Comparison of ENCODE assay signal across 8 cellular contexts in the genomic region with DNA sequence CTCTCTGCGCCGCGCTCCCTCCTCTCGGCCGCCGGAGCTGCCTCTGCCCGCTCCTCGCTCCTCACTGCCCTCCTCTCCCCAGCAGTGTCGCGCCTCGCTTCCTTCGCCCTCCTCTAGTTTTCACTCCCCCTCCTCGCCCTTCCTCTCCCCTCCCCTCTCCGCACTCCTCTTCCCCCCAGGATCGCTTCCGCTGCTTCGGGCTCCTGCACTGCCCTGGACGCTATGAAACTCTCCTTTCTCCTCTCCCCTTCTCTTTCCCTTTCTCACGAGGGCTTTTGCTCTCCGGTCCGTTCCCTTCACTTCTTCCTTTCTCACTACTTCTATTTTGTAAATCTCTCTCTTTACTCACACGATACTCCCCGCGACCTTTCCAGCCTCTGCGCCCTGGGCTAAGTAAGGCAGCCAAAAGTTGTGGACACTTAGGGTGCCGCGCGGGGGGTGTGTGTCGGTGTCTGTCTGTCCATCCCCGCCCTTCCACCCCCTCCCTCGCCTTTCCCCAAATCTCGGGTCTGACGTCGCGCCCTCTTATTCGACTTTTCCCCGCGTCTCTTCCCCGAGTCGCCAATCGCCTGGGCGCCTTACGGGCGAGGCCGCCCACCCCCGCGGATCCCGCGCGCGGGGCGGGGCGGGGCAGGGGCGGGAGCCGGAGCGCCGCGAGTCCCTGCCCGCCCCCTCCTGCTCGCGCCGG. TPM values are rescaled to one million over a fixed set of nuclear protein-coding genes. Genes with fewer than 3 reads are reported as not detected.
DNase-seq lines count a peak whose midpoint lies in the region; ATAC-seq and TF ChIP-seq lines count a peak whose summit lies in the region.

A gene (minus strand): TSS at position 458 of the 688 bp plus-strand sequence. CDS start 737 bp downstream, outside the sequence.

- H3K36me3 Mint-ChIP-seq in activated naive CD4-positive, alpha-beta T cell treated with anti-CD3 and anti-CD28 coated beads for 36 hours (ENCODE audit: low read depth): no peaks in the 10 kb centered on the region
- H3K36me3 Mint-ChIP-seq in activated T-cell treated with anti-CD3 and anti-CD28 coated beads, Interleukin-2, amount 50 U/mL, for 72 hours (ENCODE audit: insufficient read depth in 2 of 2): peaks cover 6 to 11% of the 10 kb centered on the region in 2 donors
- H3K36me3 Mint-ChIP-seq in glutamatergic neuron (ENCODE audit: unreplicated experiment) (no peaks in the 10 kb centered on the region), osteocyte (ENCODE audit: unreplicated experiment) (peaks cover 2% of the 10 kb centered on the region)

- CTCF ChIA-PET in activated naive CD4-positive, alpha-beta T cell treated with anti-CD3 and anti-CD28 coated beads for 36 hours (lab: Charles Lee): no interaction called here

- DNase-seq in activated naive CD4-positive, alpha-beta T cell treated with anti-CD3 and anti-CD28 coated beads for 36 hours: peak; percentile 19
- no peak for DNase-seq in activated naive CD4-positive, alpha-beta T cell treated with Interleukin-2 at 50 U/mL for 16 hours
- DNase-seq in NCI-H2171 treated with DMSO at 0.1 percent for 48 hours (lab: John Stamatoyannopoulos, UW) (peak; percentile 85), glutamatergic neuron (peak; percentile 80), osteocyte (ENCODE audit: extremely low spot score, unreplicated experiment) (no peak)
- DNase-seq in activated T-cell treated with anti-CD3 and anti-CD28 coated beads, Interleukin-2, amount 50 U/mL, for 72 hours: no peak
- no peak for DNase-seq in central memory CD4-positive, alpha-beta T cell

- peak within 1 kb of the TSS; percentile 48 for H3K4me3 Mint-ChIP-seq in activated naive CD4-positive, alpha-beta T cell treated with anti-CD3 and anti-CD28 coated beads for 36 hours
- peak within 1 kb of the TSS; percentile 88 to 91 for H3K4me3 Mint-ChIP-seq in activated T-cell treated with anti-CD3 and anti-CD28 coated beads, Interleukin-2, amount 50 U/mL, for 72 hours
- peak within 1 kb of the TSS; percentile 93 for H3K4me3 Mint-ChIP-seq in glutamatergic neuron (ENCODE audit: unreplicated experiment)
- peak within 1 kb of the TSS; percentile 89 for H3K4me3 Mint-ChIP-seq in osteocyte (ENCODE audit: unreplicated experiment)

- peak; percentile 35 to 45 for ATAC-seq in activated T-cell treated with anti-CD3 and anti-CD28 coated beads, Interleukin-2, amount 50 U/mL, for 72 hours (replicated peaks in 1 of 2)
- ATAC-seq in GM19395 (IDR thresholded peaks at IDR 0.05; ENCODE audit: unreplicated experiment): no peak

- no peak within 1 kb of the TSS for H3K27ac Mint-ChIP-seq in activated naive CD4-positive, alpha-beta T cell treated with anti-CD3 and anti-CD28 coated beads for 36 hours
- H3K27ac Mint-ChIP-seq in activated T-cell treated with anti-CD3 and anti-CD28 coated beads, Interleukin-2, amount 50 U/mL, for 72 hours: peak within 1 kb of the TSS; percentile 80
- H3K27ac Mint-ChIP-seq in glutamatergic neuron (ENCODE audit: unreplicated experiment): peak within 1 kb of the TSS; percentile 42
- peak within 1 kb of the TSS; percentile 86 for H3K27ac Mint-ChIP-seq in osteocyte (ENCODE audit: unreplicated experiment)

- H3K4me1 Mint-ChIP-seq in activated naive CD4-positive, alpha-beta T cell treated with anti-CD3 and anti-CD28 coated beads for 36 hours (ENCODE audit: low read depth): peaks cover 41% of the 10 kb centered on the region
- peaks cover 46% of the 10 kb centered on the region for H3K4me1 Mint-ChIP-seq in activated T-cell treated with anti-CD3 and anti-CD28 coated beads, Interleukin-2, amount 50 U/mL, for 72 hours (ENCODE audit: low read depth)
- H3K4me1 Mint-ChIP-seq in glutamatergic neuron (ENCODE audit: low read depth, unreplicated experiment) (peaks cover 21% of the 10 kb centered on the region), osteocyte (ENCODE audit: unreplicated experiment) (peaks cover 40% of the 10 kb centered on the region)

- TF ChIP-seq CTCF in glutamatergic neuron (IDR thresholded peaks at IDR 0.05; ENCODE audit: partially characterized antibody, unreplicated experiment) (no peak), osteocyte (IDR thresholded peaks at IDR 0.05) (no peak)

- intact Hi-C loops in activated naive CD4-positive, alpha-beta T cell treated with anti-CD3 and anti-CD28 coated beads for 36 hours (cut with micrococcal nuclease): loop anchor here (1.0 kb wide), 1 partner anchor 645 kb away; no protein-coding TSS in a partner anchor

- no peaks in the 10 kb centered on the region for H3K9me3 Mint-ChIP-seq in activated naive CD4-positive, alpha-beta T cell treated with anti-CD3 and anti-CD28 coated beads for 36 hours
- no peaks in the 10 kb centered on the region for H3K9me3 Mint-ChIP-seq in activated T-cell treated with anti-CD3 and anti-CD28 coated beads, Interleukin-2, amount 50 U/mL, for 72 hours
- H3K9me3 Mint-ChIP-seq in glutamatergic neuron (ENCODE audit: unreplicated experiment) (peaks cover 19% of the 10 kb centered on the region), osteocyte (ENCODE audit: unreplicated experiment) (no peaks in the 10 kb centered on the region)

- peaks cover 69% of the 10 kb centered on the region for H3K27me3 Mint-ChIP-seq in activated naive CD4-positive, alpha-beta T cell treated with anti-CD3 and anti-CD28 coated beads for 36 hours (ENCODE audit: low read depth)
- peaks cover 73% of the 10 kb centered on the region for H3K27me3 Mint-ChIP-seq in activated T-cell treated with anti-CD3 and anti-CD28 coated beads, Interleukin-2, amount 50 U/mL, for 72 hours (ENCODE audit: low read depth)
- peaks cover 45% of the 10 kb centered on the region for H3K27me3 Mint-ChIP-seq in glutamatergic neuron (ENCODE audit: unreplicated experiment)
- H3K27me3 Mint-ChIP-seq in osteocyte (ENCODE audit: unreplicated experiment): peaks cover 72% of the 10 kb centered on the region

RNA-seq across cellular contexts. Expression of the gene that starts here (rescaled TPM):
- not detected for total RNA-seq in activated naive CD4-positive, alpha-beta T cell treated with anti-CD3 and anti-CD28 coated beads for 36 hours
- 1 to 10 TPM; 1.7 to 2.5 TPM for total RNA-seq in activated T-cell treated with anti-CD3 and anti-CD28 coated beads, Interleukin-2, amount 50 U/mL, for 72 hours
- total RNA-seq in glutamatergic neuron (ENCODE audit: unreplicated experiment) (13.0 TPM), osteocyte (0.63 and 0.91 TPM in 2 replicates)

Comparison
In these comparisons a context has a peak if more than half of its experiments do, and no peak if none do; other contexts are left out.
1. Peak in DNase-seq in activated naive CD4-positive, alpha-beta T cell treated with anti-CD3 and anti-CD28 coated beads for 36 hours; RNA of the gene not detected or under 1 TPM.
2. DNase-seq: peak in NCI-H2171 treated with DMSO at 0.1 percent for 48 hours (single experiment) and glutamatergic neuron (single experiment); none in activated naive CD4-positive, alpha-beta T cell treated with Interleukin-2 at 50 U/mL for 16 hours (single experiment), activated T-cell treated with anti-CD3 and anti-CD28 coated beads, Interleukin-2, amount 50 U/mL, for 72 hours (0 of 2), osteocyte (single experiment) and central memory CD4-positive, alpha-beta T cell (single experiment).
3. Peak in every context shown above with its lines, with median percentiles within 50 percentile points of each other: H3K4me3 Mint-ChIP-seq.